7 cellular contexts compared by ENCODE assay signal in genomic region chr7:77157446-77157845, GRCh38. TPM values are rescaled to one million over a fixed set of nuclear protein-coding genes. Genes with fewer than 3 reads are reported as not detected.
DNase-seq lines count a peak whose midpoint lies in the region; ATAC-seq and TF ChIP-seq lines count a peak whose summit lies in the region.

No MANE protein-coding gene starts in this region.

- H3K27ac ChIP-seq in RWPE1 (peak overlapping the region; percentile 59; the same call in 1 of the 2 replicates), neutrophil (peak overlapping the region; percentile 86)

- H3K9me3 ChIP-seq in neutrophil: no peaks in the 10 kb centered on the region

- CTCF ChIA-PET in RWPE1 (lab: Yijun Ruan, JAX): interaction anchor here (0.7 kb wide), 1 partner anchor 60 kb away, joined by 3 read pairs; no protein-coding TSS in a partner anchor

- ATAC-seq in GM19043 (IDR thresholded peaks at IDR 0.05; ENCODE audit: low read depth, unreplicated experiment) (peak; percentile 61), HG02870 (IDR thresholded peaks at IDR 0.05; ENCODE audit: unreplicated experiment) (peak; percentile 51)

- peaks cover 0 to 3% (median 0%) of the 10 kb centered on the region in 3 donors for H3K27me3 Mint-ChIP-seq in immature natural killer cell (ENCODE audit: low read depth in 3 of 3)

- DNase-seq in RWPE1 (ENCODE audit: low spot score): no peak
- DNase-seq in NCI-H69 (lab: John Stamatoyannopoulos, UW): no peak
- no peak for DNase-seq in putamen (ENCODE audit: low spot score)
- no peak for DNase-seq in immature natural killer cell

- no peaks in the 10 kb centered on the region for H3K4me1 Mint-ChIP-seq in immature natural killer cell

- no peaks in the 10 kb centered on the region for H3K27me3 ChIP-seq in neutrophil

- TF ChIP-seq CTCF in RWPE1 (conservative IDR thresholded peaks at IDR 0.05; ENCODE audit: low read depth): no peak
- TF ChIP-seq CTCF in neutrophil (IDR thresholded peaks at IDR 0.05): no peak

- no peaks in the 10 kb centered on the region for H3K36me3 ChIP-seq in neutrophil

- peaks cover 37% of the 10 kb centered on the region in 2 experiments for H3K4me1 ChIP-seq in neutrophil (ENCODE audit: control insufficient read depth in 1 of 2, insufficient read depth in 1 of 2, low read depth in 1 of 2, low read length in 1 of 2)

- H3K4me3 ChIP-seq in neutrophil (ENCODE audit: low read depth in 1 of 2, low read length in 1 of 2): peak overlapping the region; percentile 47 to 52

- H3K4me3 Mint-ChIP-seq in immature natural killer cell: no peak overlapping the region

- H3K36me3 Mint-ChIP-seq in immature natural killer cell: no peaks in the 10 kb centered on the region

- POLR2A ChIA-PET in RWPE1 (lab: Yijun Ruan, JAX; ENCODE audit: low non-redundant PET): no interaction called here

- peak overlapping the region in 1 of 6 donors; percentile 21 for H3K27ac Mint-ChIP-seq in immature natural killer cell

- no peaks in the 10 kb centered on the region for H3K9me3 Mint-ChIP-seq in immature natural killer cell

RNA-seq across cellular contexts. Expression of gene CCDC146, which starts 35.0 kb away (rescaled TPM):
- 1 to 10 TPM in 2 of 3 donors, under 1 TPM in 1; 0.88 to 2.7 (median 1.7) TPM for polyA plus RNA-seq in immature natural killer cell

RNA-seq across cellular contexts. Expression of gene FGL2, which starts 42.2 kb away (rescaled TPM):
- polyA plus RNA-seq in immature natural killer cell: 10 to 100 TPM; 32.2 to 59.4 (median 37.9) TPM
